ENCODE assay signal across 18 cellular contexts in the genomic region with DNA sequence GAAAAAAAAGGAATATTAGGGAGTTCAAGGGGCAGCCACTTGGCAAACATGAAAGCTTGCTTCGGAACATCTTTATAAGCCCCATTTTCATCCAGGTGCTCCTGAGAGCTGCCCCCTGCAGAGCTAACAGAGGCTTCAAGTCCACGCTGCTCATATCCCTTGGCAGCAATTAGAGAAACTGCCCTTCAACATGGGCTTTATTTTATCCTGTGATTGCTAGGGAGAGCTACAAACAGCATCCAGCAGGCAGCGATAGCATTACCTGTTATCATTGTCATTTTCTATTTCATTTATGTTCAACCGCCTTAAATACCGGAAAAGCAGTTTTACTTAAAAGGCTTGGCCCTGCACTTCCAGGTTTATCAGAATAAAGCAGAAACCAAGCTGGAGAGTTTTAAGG.
"Had no signal": no experiment of that assay in that cellular context is flagged by ENCODE, and none has a peak within 500 bp of the region (broad histone marks: within the 10 kb centered on the region; RNA-seq: fewer than 3 reads in every experiment).

No MANE protein-coding gene starts in this region.

- H3K4me3 ChIP-seq: K562, SJSA1, SK-N-MC had no signal

- H3K4me2 ChIP-seq: KMS-11 had no signal

- H3K27me3 ChIP-seq: SJSA1 had no signal

- H3K9me3 ChIP-seq: SJSA1 had no signal

- H3K4me1 ChIP-seq: SJSA1 had no signal

- H3K36me3 ChIP-seq: SJSA1 had no signal

- H3K9ac ChIP-seq: KMS-11 had no signal

- DNase-seq: NCI-H1092 treated with DMSO at 0.1 percent for 48 hours, NCI-H146, NCI-H1694 treated with DMSO at 0.1 percent for 48 hours, NCI-H1930, NCI-H2107, NCI-H2171 treated with DMSO at 0.1 percent for 48 hours, NCI-H226, NCI-H446, NCI-H510A, NCI-H524 treated with DMSO at 0.1 percent for 48 hours, Right ventricle myocardium superior, RPMI8226, SIG-M5 had no signal

- H3K27ac ChIP-seq: HL-60, KMS-11, SJSA1, SK-N-MC had no signal
